8 cellular contexts compared by ENCODE assay signal in genomic region chr2:190879474-190880373, GRCh38. TPM values are rescaled to one million over a fixed set of nuclear protein-coding genes. Genes with fewer than 3 reads are reported as not detected.
DNase-seq lines count a peak whose midpoint lies in the region; ATAC-seq and TF ChIP-seq lines count a peak whose summit lies in the region.

No MANE protein-coding gene starts in this region.

- H3K4me1 ChIP-seq in BLaER1 treated with 17β-estradiol and CSF1 and Interleukin-3, amounts not matched to agents 10 nM and 100 nM = peaks cover 43 to 52% (median 48%) of the 10 kb centered on the region in 10 experiments
- H3K4me1 ChIP-seq in psoas muscle = peaks cover 28% of the 10 kb centered on the region

- no peaks in the 10 kb centered on the region for H3K9me3 ChIP-seq in BLaER1 treated with 17β-estradiol and CSF1 and Interleukin-3, amounts not matched to agents 10 nM and 100 nM (replicated peaks in 1 of 11)
- H3K9me3 ChIP-seq in psoas muscle = no peaks in the 10 kb centered on the region

- peak overlapping the region; percentile 87 to 100 (median 99) for H3K4me3 ChIP-seq in BLaER1 treated with 17β-estradiol and CSF1 and Interleukin-3, amounts not matched to agents 10 nM and 100 nM
- H3K4me3 ChIP-seq in HL-60 (replicated peaks; ENCODE audit: insufficient read depth, low read length) (peak overlapping the region; percentile 75), psoas muscle (peak overlapping the region; percentile 99)

- intact Hi-C loops in psoas muscle (cut with DNase I) = loop anchor here in 1 of 2 donors (5.0 kb wide), 2 partner anchors 48 to 133 kb away; partner anchors contain the start of gene STAT1

- peaks cover 18 to 41% (median 33%) of the 10 kb centered on the region in 11 experiments; a peak in 21 of 22 replicates for H4K20me1 ChIP-seq in BLaER1 treated with 17β-estradiol and CSF1 and Interleukin-3, amounts not matched to agents 10 nM and 100 nM

- no peaks in the 10 kb centered on the region for H3K27me3 ChIP-seq in BLaER1 treated with 17β-estradiol and CSF1 and Interleukin-3, amounts not matched to agents 10 nM and 100 nM
- H3K27me3 ChIP-seq in HL-60 (ENCODE audit: insufficient read depth, poor library complexity, severe bottlenecking) (no peaks in the 10 kb centered on the region), psoas muscle (ENCODE audit: insufficient read depth in 3 of 3, low read length in 2 of 3) (no peaks in the 10 kb centered on the region)

- 30 to 35% (median 32%) methylated on average over 28 of the region's 28 CpGs for WGBS in psoas muscle, 3 donors

- ATAC-seq in psoas muscle (peak in 3 of 4 donors; percentile 6 to 22 (median 8)), GM21825 (IDR thresholded peaks at IDR 0.05; ENCODE audit: unreplicated experiment) (no peak)

- H3K27ac ChIP-seq in BLaER1 treated with 17β-estradiol and CSF1 and Interleukin-3, amounts not matched to agents 10 nM and 100 nM = peak overlapping the region; percentile 70 to 98 (median 97); a peak in 21 of 22 replicates
- H3K27ac ChIP-seq in HL-60 (replicated peaks) (peak overlapping the region; percentile 85), psoas muscle (peak overlapping the region; percentile 96)

- peaks cover 0 to 18% (median 5%) of the 10 kb centered on the region in 11 experiments; a peak in 8 of 22 replicates for H3K36me3 ChIP-seq in BLaER1 treated with 17β-estradiol and CSF1 and Interleukin-3, amounts not matched to agents 10 nM and 100 nM
- no peaks in the 10 kb centered on the region for H3K36me3 ChIP-seq in psoas muscle (ENCODE audit: insufficient read depth in 1 of 2, low read depth in 1 of 2)

- no peak for TF ChIP-seq CTCF in HL-60 (IDR thresholded peaks at IDR 0.05; ENCODE audit: insufficient read depth, low read length)
- TF ChIP-seq CTCF in psoas muscle (IDR thresholded peaks at IDR 0.05) = no peak

- peak overlapping the region; percentile 82 to 99 (median 98) for H3K9ac ChIP-seq in BLaER1 treated with 17β-estradiol and CSF1 and Interleukin-3, amounts not matched to agents 10 nM and 100 nM

- DNase-seq in HL-60 (ENCODE audit: low read depth in 1 of 2, low spot score in 1 of 2) (no peak), activated T-cell treated with anti-CD3 and anti-CD28 coated beads for 4 hours (peak; percentile 45), fibroblast of peridontal ligament (ENCODE audit: extremely low read depth) (peak; percentile 63), psoas muscle (no peak), 8988T (no peak), RPMI8226 (no peak)

- H3K4me2 ChIP-seq in BLaER1 treated with 17β-estradiol and CSF1 and Interleukin-3, amounts not matched to agents 10 nM and 100 nM = peak overlapping the region; percentile 86 to 94 (median 92)

RNA-seq across cellular contexts. Expression of gene GLS, which starts 0.9 kb away (rescaled TPM):
- total RNA-seq in psoas muscle = 10 to 100 TPM; 19.4 to 30.6 (median 29.0) TPM
- polyA plus RNA-seq in psoas muscle = 10 to 100 TPM in 2 of 3 donors, 1 to 10 TPM in 1; 6.9 to 26.7 (median 20.6) TPM

Comparison
In these comparisons a context has a peak if more than half of its experiments do, and no peak if none do; other contexts are left out.
1. DNase-seq: peak in activated T-cell treated with anti-CD3 and anti-CD28 coated beads for 4 hours (single experiment) and fibroblast of peridontal ligament (single experiment); none in HL-60 (0 of 2), psoas muscle (0 of 2), 8988T (single experiment) and RPMI8226 (single experiment).
2. Peak in every context shown above with its lines, with median percentiles within 50 percentile points of each other: H3K27ac ChIP-seq and H3K4me3 ChIP-seq.